ENCODE assay signal across 38 cellular contexts in genomic region chr4:99161700-99162099, GRCh38. TPM values are rescaled to one million over a fixed set of nuclear protein-coding genes. Genes with fewer than 3 reads are reported as not detected.
"Had no signal": no experiment of that assay in that cellular context is flagged by ENCODE, and none has a peak within 500 bp of the region (broad histone marks: within the 10 kb centered on the region; RNA-seq: fewer than 3 reads in every experiment).

No MANE protein-coding gene starts in this region.

- H3K27me3 ChIP-seq: MG63 had no signal

- H3K4me3 ChIP-seq: MG63 had no signal

- H3K36me3 ChIP-seq: MG63 had no signal

- H3K9me3 ChIP-seq: MG63 had no signal

- DNase-seq: Karpas-422, Kasumi-1, MG63, MM.1S, MV-4-11, NCI-H1048, NCI-H1092, NCI-H1092 treated with DMSO at 0.1 percent for 48 hours, NCI-H1105, NCI-H1105 treated with DMSO at 0.1 percent for 48 hours, NCI-H1417, NCI-H1417 treated with DMSO at 0.1 percent for 48 hours, NCI-H1436, NCI-H1436 treated with DMSO at 0.1 percent for 48 hours, NCI-H146, NCI-H1694, NCI-H1694 treated with DMSO at 0.1 percent for 48 hours, NCI-H187, NCI-H187 treated with DMSO at 0.1 percent for 48 hours, NCI-H1930, NCI-H2029, NCI-H2029 treated with DMSO at 0.1 percent for 48 hours, NCI-H2081, NCI-H2081 treated with DMSO at 0.1 percent for 48 hours, NCI-H2107, NCI-H2171, NCI-H2171 treated with DMSO at 0.1 percent for 48 hours, NCI-H2227 treated with DMSO at 0.1 percent for 48 hours, NCI-H226, NCI-H345, NCI-H446, NCI-H446 treated with DMSO at 0.1 percent for 48 hours, NCI-H510A had no signal

- H3K27ac ChIP-seq: KMS-11 had no signal

RNA-seq across cellular contexts. Expression of gene ADH4, which starts 17.6 kb away (rescaled TPM):
- total RNA-seq: LHCN-M2, M059J, MCF 10A, NCI-H460 had no signal

RNA-seq across cellular contexts. Expression of gene ADH6, which starts 57.3 kb away (rescaled TPM):
- total RNA-seq: LHCN-M2, M059J, MCF 10A, NCI-H460 had no signal
